ENCODE assay signal across 10 cellular contexts in genomic region chr18:57084331-57085298, GRCh38.
DNase-seq lines count a peak whose midpoint lies in the region; ATAC-seq and TF ChIP-seq lines count a peak whose summit lies in the region.
"Had no signal": no experiment of that assay in that cellular context is flagged by ENCODE, and none has a peak within 500 bp of the region (broad histone marks: within the 10 kb centered on the region; RNA-seq: fewer than 3 reads in every experiment).

No MANE protein-coding gene starts in this region.

- peaks cover 6% of the 10 kb centered on the region for H3K9me3 Mint-ChIP-seq in activated naive CD8-positive, alpha-beta T cell treated with anti-CD3 and anti-CD28 coated beads for 36 hours

- peaks cover 0 to 12% (median 0%) of the 10 kb centered on the region in 3 donors for H3K27me3 ChIP-seq in psoas muscle (ENCODE audit: insufficient read depth in 3 of 3, low read length in 2 of 3)
- no peaks in the 10 kb centered on the region for H3K27me3 ChIP-seq in HAP-1 (ENCODE audit: low read depth)

- H3K27ac ChIP-seq in psoas muscle, result no peak overlapping the region

- in situ Hi-C loops in HAP-1 (cut with MboI; ENCODE audit: low sequenced_read_pairs), result no loop called here

- H3K4me3 ChIP-seq in GM12865 (ENCODE audit: low read depth, low read length), result peak overlapping the region; percentile 12
- no peak overlapping the region for H3K4me3 ChIP-seq in psoas muscle
- H3K4me3 ChIP-seq in HAP-1, result no peak overlapping the region

- intact Hi-C loops in psoas muscle (cut with DNase I), result no loop called here

- peaks cover 22% of the 10 kb centered on the region for H3K4me1 Mint-ChIP-seq in activated naive CD8-positive, alpha-beta T cell treated with anti-CD3 and anti-CD28 coated beads for 36 hours

- no peak for TF ChIP-seq CTCF in GM12865 (IDR thresholded peaks at IDR 0.05; ENCODE audit: insufficient read depth, low read depth, low read length, missing control alignments)
- no peak for TF ChIP-seq CTCF in psoas muscle (IDR thresholded peaks at IDR 0.05)

- WGBS in psoas muscle, 3 donors, result 64 to 70% (median 66%) methylated on average over 12 of the region's 12 CpGs

- peaks cover 25% of the 10 kb centered on the region for H3K27me3 Mint-ChIP-seq in activated naive CD8-positive, alpha-beta T cell treated with anti-CD3 and anti-CD28 coated beads for 36 hours

- no peaks in the 10 kb centered on the region for H3K4me1 ChIP-seq in psoas muscle
- peaks cover 5% of the 10 kb centered on the region; the same call in 1 of the 2 replicates for H3K4me1 ChIP-seq in HAP-1

- H3K36me3 ChIP-seq in psoas muscle (ENCODE audit: insufficient read depth in 1 of 2, low read depth in 1 of 2) (no peaks in the 10 kb centered on the region), HAP-1 (replicated peaks) (no peaks in the 10 kb centered on the region)

- DNase-seq in GM12865 (ENCODE audit: low read depth), result peak; percentile 86
- DNase-seq in activated naive CD8-positive, alpha-beta T cell treated with anti-CD3 and anti-CD28 coated beads for 36 hours, result no peak
- DNase-seq in AG08396 (ENCODE audit: low spot score), result no peak
- no peak for DNase-seq in psoas muscle
- no peak for DNase-seq in globus pallidus (ENCODE audit: low spot score)
- no peak for DNase-seq in HAP-1 (ENCODE audit: low spot score in 2 of 2)
- DNase-seq: activated CD8-positive, alpha-beta memory T cell treated with anti-CD3 and anti-CD28 coated beads, Interleukin-2, amount 50 U/mL, for 48 hours; stimulated activated CD4-positive, alpha-beta T cell treated with anti-CD3 and anti-CD28 coated beads, Interleukin-4, amount 100 ng/mL, for 1 hour had no signal

- H3K36me3 Mint-ChIP-seq in activated naive CD8-positive, alpha-beta T cell treated with anti-CD3 and anti-CD28 coated beads for 36 hours, result peaks cover 6% of the 10 kb centered on the region

- H3K9me3 ChIP-seq in psoas muscle (no peaks in the 10 kb centered on the region), HAP-1 (no peaks in the 10 kb centered on the region; the same call in 1 of the 2 replicates)

- H3K4me3 Mint-ChIP-seq in activated naive CD8-positive, alpha-beta T cell treated with anti-CD3 and anti-CD28 coated beads for 36 hours, result peak overlapping the region; percentile 62

- H3K27ac Mint-ChIP-seq in activated naive CD8-positive, alpha-beta T cell treated with anti-CD3 and anti-CD28 coated beads for 36 hours, result peak overlapping the region; percentile 80

- ATAC-seq in GM21381 (IDR thresholded peaks at IDR 0.05; ENCODE audit: unreplicated experiment), result peak; percentile 72
- peak; percentile 77 for ATAC-seq in HG03460 (IDR thresholded peaks at IDR 0.05; ENCODE audit: unreplicated experiment)
- ATAC-seq in psoas muscle, result no peak

Comparison
In these comparisons a context has a peak if more than half of its experiments do, and no peak if none do; other contexts are left out.
1. ATAC-seq: peak in GM21381 (single experiment) and HG03460 (single experiment); none in psoas muscle (0 of 4).